21 cellular contexts compared by ENCODE assay signal in the genomic region with DNA sequence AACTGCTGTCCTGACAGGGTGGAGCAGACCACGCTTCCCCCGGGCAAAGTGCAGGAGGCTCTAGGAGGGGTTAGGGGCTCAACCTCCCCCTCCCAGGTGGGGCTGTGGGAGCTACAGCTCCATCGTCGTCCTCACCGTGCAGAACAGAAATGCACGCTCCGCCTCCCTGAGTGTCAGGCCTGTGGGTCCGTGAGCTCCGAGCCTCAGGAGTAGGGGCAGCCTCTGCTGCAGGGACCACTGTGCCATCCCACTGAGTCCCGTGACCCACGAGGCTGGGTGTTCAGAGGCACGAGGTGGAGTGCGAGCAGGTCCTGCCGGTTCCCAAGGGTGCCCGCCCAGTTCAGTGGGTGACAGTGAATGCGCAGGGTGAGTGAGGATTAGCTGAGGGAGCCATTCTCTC. TPM values are rescaled to one million over a fixed set of nuclear protein-coding genes. Genes with fewer than 3 reads are reported as not detected.
"Had no signal": no experiment of that assay in that cellular context is flagged by ENCODE, and none has a peak within 500 bp of the region (broad histone marks: within the 10 kb centered on the region; RNA-seq: fewer than 3 reads in every experiment).

No MANE protein-coding gene starts in this region.

- H3K36me3 ChIP-seq: adrenal gland, gastrocnemius medialis, neutrophil had no signal

- ATAC-seq: activated CD4-positive, alpha-beta T cell treated with anti-CD3 and anti-CD28 coated beads for 36 hours; effector memory CD8-positive, alpha-beta T cell; gastrocnemius medialis; naive thymus-derived CD4-positive, alpha-beta T cell; T-helper 17 cell had no signal

- H3K27me3 ChIP-seq: adrenal gland, gastrocnemius medialis, neutrophil had no signal

- H3K4me3 ChIP-seq: adrenal gland, gastrocnemius medialis, skin epidermis had no signal

- H3K4me1 ChIP-seq: adrenal gland, gastrocnemius medialis, parathyroid adenoma had no signal

- FAIRE-seq: islet of Langerhans had no signal

- DNase-seq: activated CD4-positive, alpha-beta memory T cell treated with anti-CD3 and anti-CD28 coated beads, Interleukin-2, amount 10 ng/mL, durations not matched to agents 7 days and 5 days; activated CD4-positive, alpha-beta T cell treated with anti-CD3 and anti-CD28 coated beads for 36 hours; activated effector memory CD4-positive, alpha-beta T cell treated with anti-CD3 and anti-CD28 coated beads, Interleukin-2, amount 50 U/mL, for 16 hours; activated T-cell treated with anti-CD3 and anti-CD28 coated beads, Interleukin-2, amount 50 U/mL, for 48 hours; adrenal gland; cerebellar nuclear complex; dermis blood vessel endothelial cell; effector memory CD8-positive, alpha-beta T cell; gastrocnemius medialis; mammary epithelial cell; naive thymus-derived CD4-positive, alpha-beta T cell; stimulated activated CD4-positive, alpha-beta T cell treated with anti-CD3 and anti-CD28 coated beads, Interleukin-15, amount 100 ng/mL, for 24 hours; stimulated activated CD4-positive, alpha-beta T cell treated with anti-CD3 and anti-CD28 coated beads, Interleukin-4, amount 100 ng/mL, for 1 hour; stimulated activated naive CD4-positive, alpha-beta T cell treated with Interleukin-2 at 50 U/mL for 16 hours; T-helper 17 cell had no signal

- H3K4me1 Mint-ChIP-seq: activated CD4-positive, alpha-beta memory T cell treated with anti-CD3 and anti-CD28 coated beads, Interleukin-2, amount 10 ng/mL, durations not matched to agents 7 days and 5 days; activated CD4-positive, alpha-beta T cell treated with anti-CD3 and anti-CD28 coated beads for 36 hours; activated naive CD4-positive, alpha-beta T cell treated with anti-CD3 and anti-CD28 coated beads, Interleukin-2, amount 50 U/mL, for 24 hours had no signal

- H3K27ac ChIP-seq: adrenal gland, gastrocnemius medialis, neutrophil, parathyroid adenoma, skin epidermis had no signal

- H3K79me2 ChIP-seq: parathyroid adenoma had no signal

- H3K9me3 Mint-ChIP-seq: activated CD4-positive, alpha-beta memory T cell treated with anti-CD3 and anti-CD28 coated beads, Interleukin-2, amount 10 ng/mL, durations not matched to agents 7 days and 5 days; activated naive CD4-positive, alpha-beta T cell treated with anti-CD3 and anti-CD28 coated beads, Interleukin-2, amount 50 U/mL, for 24 hours; effector memory CD8-positive, alpha-beta T cell had no signal

- H3K9ac ChIP-seq: parathyroid adenoma had no signal

- H3K27ac Mint-ChIP-seq: activated CD4-positive, alpha-beta memory T cell treated with anti-CD3 and anti-CD28 coated beads, Interleukin-2, amount 10 ng/mL, durations not matched to agents 7 days and 5 days; activated CD4-positive, alpha-beta T cell treated with anti-CD3 and anti-CD28 coated beads for 36 hours; activated naive CD4-positive, alpha-beta T cell treated with anti-CD3 and anti-CD28 coated beads, Interleukin-2, amount 50 U/mL, for 24 hours; effector memory CD8-positive, alpha-beta T cell; naive thymus-derived CD4-positive, alpha-beta T cell; T-helper 17 cell had no signal

- H3K4me3 Mint-ChIP-seq: activated CD4-positive, alpha-beta memory T cell treated with anti-CD3 and anti-CD28 coated beads, Interleukin-2, amount 10 ng/mL, durations not matched to agents 7 days and 5 days; activated CD4-positive, alpha-beta T cell treated with anti-CD3 and anti-CD28 coated beads for 36 hours; activated naive CD4-positive, alpha-beta T cell treated with anti-CD3 and anti-CD28 coated beads, Interleukin-2, amount 50 U/mL, for 24 hours; effector memory CD8-positive, alpha-beta T cell; naive thymus-derived CD4-positive, alpha-beta T cell; T-helper 17 cell had no signal

- H2AFZ ChIP-seq: parathyroid adenoma had no signal

- H3K36me3 Mint-ChIP-seq: activated naive CD4-positive, alpha-beta T cell treated with anti-CD3 and anti-CD28 coated beads, Interleukin-2, amount 50 U/mL, for 24 hours; naive thymus-derived CD4-positive, alpha-beta T cell had no signal

- H3K9me3 ChIP-seq: adrenal gland, gastrocnemius medialis, neutrophil had no signal

RNA-seq across cellular contexts. Expression of gene CACNA1C, which starts 48.6 kb away (rescaled TPM):
- total RNA-seq: epithelial cell of proximal tubule had no signal
- polyA plus RNA-seq: mammary epithelial cell had no signal
